Comparison of ENCODE assay signal across 22 cellular contexts in the genomic region with DNA sequence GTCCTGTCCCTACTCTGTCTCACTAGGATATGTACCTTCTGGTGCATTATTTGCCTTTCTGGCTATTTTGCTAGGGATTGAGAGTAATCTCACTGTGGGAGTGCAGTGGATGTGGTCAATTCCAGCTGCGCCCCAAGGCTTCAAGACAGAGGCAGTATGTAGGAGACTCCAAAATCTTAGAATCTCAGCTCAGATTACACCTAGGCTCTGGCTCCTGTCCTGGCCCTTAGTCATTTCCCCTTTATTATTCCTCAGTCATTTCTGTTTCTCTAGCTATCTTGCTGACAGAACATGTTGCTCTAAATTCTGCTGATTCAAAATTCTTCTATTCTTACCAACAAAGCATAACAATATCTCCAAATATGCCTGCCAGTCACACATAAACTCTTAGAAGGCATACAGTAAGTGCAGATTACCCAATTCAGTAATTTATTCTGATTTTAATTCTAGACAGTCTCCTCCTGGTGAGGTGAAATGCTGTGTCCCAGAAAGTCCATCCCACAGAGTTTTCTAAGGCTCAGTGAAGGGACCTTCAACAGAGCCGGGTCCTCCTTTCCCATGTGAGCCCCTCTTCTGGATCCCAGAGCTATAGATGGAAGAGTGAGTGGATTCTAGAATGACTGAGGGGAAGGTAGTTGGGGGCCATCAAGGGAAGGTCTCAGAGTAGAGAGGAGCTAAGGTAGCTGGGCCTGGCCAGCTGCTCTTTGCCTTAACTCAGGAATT. TPM values are rescaled to one million over a fixed set of nuclear protein-coding genes. Genes with fewer than 3 reads are reported as not detected.
A peak's percentile ranks its signal among the peaks of the same experiment; 100 is the strongest.
DNase-seq lines count a peak whose midpoint lies in the region; ATAC-seq and TF ChIP-seq lines count a peak whose summit lies in the region.
"Had no signal": no experiment of that assay in that cellular context is flagged by ENCODE, and none has a peak within 500 bp of the region (broad histone marks: within the 10 kb centered on the region; RNA-seq: fewer than 3 reads in every experiment).

No MANE protein-coding gene starts in this region.

- H3K9me3 Mint-ChIP-seq in MCF 10A (ENCODE audit: unreplicated experiment), result no peaks in the 10 kb centered on the region

- no peaks in the 10 kb centered on the region for H3K36me3 ChIP-seq in breast epithelium
- H3K36me3 ChIP-seq: BE2C, HAP-1 had no signal

- no peak overlapping the region for H3K27ac Mint-ChIP-seq in MCF 10A (ENCODE audit: low read depth, unreplicated experiment)
- H3K27ac Mint-ChIP-seq: CD4-positive, alpha-beta memory T cell had no signal

- CTCF ChIA-PET in MCF 10A (lab: Yijun Ruan, JAX), result interaction anchor here (0.6 kb wide), 1 partner anchor 284 kb away, joined by 3 read pairs; no protein-coding TSS in a partner anchor

- intact Hi-C loops in MCF 10A (cut with micrococcal nuclease) (no loop called here), breast epithelium (cut with DNase I; ENCODE audit: low total_unique reads) (no loop called here), cardiac septum (cut with DNase I) (no loop called here)

- H3K36me3 Mint-ChIP-seq in MCF 10A (ENCODE audit: insufficient read depth, unreplicated experiment), result no peaks in the 10 kb centered on the region
- H3K36me3 Mint-ChIP-seq: CD4-positive, alpha-beta memory T cell had no signal

- H3K4me3 ChIP-seq in breast epithelium, result no peak overlapping the region
- H3K4me3 ChIP-seq in astrocyte of the spinal cord (ENCODE audit: low read depth, low read length), result no peak overlapping the region
- no peak overlapping the region for H3K4me3 ChIP-seq in fibroblast of the aortic adventitia (ENCODE audit: low read depth, low read length)
- H3K4me3 ChIP-seq: HAP-1 had no signal

- in situ Hi-C loops in astrocyte of the spinal cord (cut with HindIII; ENCODE audit: low sequenced_read_pairs), result no loop called here

- H3K9me3 ChIP-seq in breast epithelium, result peaks cover 10 to 21% of the 10 kb centered on the region in 2 donors
- H3K9me3 ChIP-seq: BE2C had no signal

- no TSS peak for BruUV-seq in MCF 10A (replicated peaks; lab: Mats Ljungman, UMichigan)

- no peaks in the 10 kb centered on the region for H3K27me3 ChIP-seq in breast epithelium
- H3K27me3 ChIP-seq: BE2C had no signal

- no peak overlapping the region for H3K4me3 Mint-ChIP-seq in MCF 10A (ENCODE audit: unreplicated experiment)
- H3K4me3 Mint-ChIP-seq: CD4-positive, alpha-beta memory T cell had no signal

- TF ChIP-seq POLR2A in breast epithelium (IDR thresholded peaks at IDR 0.05), result no peak

- DNase-seq in MCF 10A (ENCODE audit: unreplicated experiment) (peak; percentile 24), breast epithelium (ENCODE audit: low spot score in 2 of 2) (no peak), astrocyte of the spinal cord (ENCODE audit: low read depth, low spot score) (peak; percentile 64), fibroblast of the aortic adventitia (ENCODE audit: low read depth) (peak; percentile 57), cardiac septum (ENCODE audit: low spot score) (no peak), NOMO-1 treated with dmso at 0.1 percent for 144 hours (lab: John Stamatoyannopoulos, UW; ENCODE audit: unreplicated experiment) (no peak), ureter (ENCODE audit: low spot score) (no peak)
- DNase-seq: BE2C; Calu3; CD4-positive, alpha-beta memory T cell; DMS53; KG1; NCI-H1092 treated with DMSO at 0.1 percent for 48 hours; NCI-H1694; NCI-H2227 treated with DMSO at 0.1 percent for 48 hours; NCI-H524; SHP77 had no signal

- no peak for TF ChIP-seq CTCF in MCF 10A (IDR thresholded peaks at IDR 0.05; ENCODE audit: unreplicated experiment)
- no peak for TF ChIP-seq CTCF in breast epithelium (IDR thresholded peaks at IDR 0.05)
- TF ChIP-seq CTCF in astrocyte of the spinal cord (IDR thresholded peaks at IDR 0.05; ENCODE audit: low read depth, low read length), result no peak
- no peak for TF ChIP-seq CTCF in fibroblast of the aortic adventitia (IDR thresholded peaks at IDR 0.05; ENCODE audit: insufficient read depth, low read length)

- POLR2A ChIA-PET in MCF 10A (lab: Yijun Ruan, JAX), result interaction anchor here (0.6 kb wide), 1 partner anchor 257 kb away, joined by 4 read pairs; no protein-coding TSS in a partner anchor

- H3K27me3 Mint-ChIP-seq in MCF 10A (ENCODE audit: insufficient read depth, unreplicated experiment), result no peaks in the 10 kb centered on the region

- H3K4me1 Mint-ChIP-seq in MCF 10A (ENCODE audit: insufficient read depth, unreplicated experiment), result no peaks in the 10 kb centered on the region
- H3K4me1 Mint-ChIP-seq: CD4-positive, alpha-beta memory T cell had no signal

- H3K27ac ChIP-seq in breast epithelium, result no peak overlapping the region
- H3K27ac ChIP-seq: 22Rv1 had no signal

- no peak for ATAC-seq in HG02973 (IDR thresholded peaks at IDR 0.05; ENCODE audit: unreplicated experiment)
- ATAC-seq: Panc1 had no signal

- H3K4me1 ChIP-seq in breast epithelium, result no peaks in the 10 kb centered on the region
- H3K4me1 ChIP-seq: BE2C, HAP-1 had no signal

RNA-seq across cellular contexts. Expression of a gene that starts 24.3 kb away (rescaled TPM):
- total RNA-seq in MCF 10A (2022) (not detected in 2 replicates), breast epithelium (1 to 10 TPM in 1 of 3 donors, under 1 TPM in 1, not detected in 1; 0.73 to 1.6 TPM), fibroblast of the aortic adventitia (ENCODE audit: low replicate concordance) (2.9 TPM in 1 of 2 replicates, not detected in the other), cardiac septum (not detected), ureter (2.4 TPM)
- total RNA-seq: Calu3; CD4-positive, alpha-beta memory T cell; G401 had no signal

Comparison
In these comparisons a context has a peak if more than half of its experiments do, and no peak if none do; other contexts are left out.
1. DNase-seq: peak in MCF 10A (single experiment), astrocyte of the spinal cord (single experiment) and fibroblast of the aortic adventitia (single experiment); none in breast epithelium (0 of 2), cardiac septum (single experiment), NOMO-1 treated with dmso at 0.1 percent for 144 hours (single experiment) and ureter (single experiment).